ENCODE assay signal across 21 cellular contexts in genomic region chr14:106788534-106788933, GRCh38.
"Had no signal": no experiment of that assay in that cellular context is flagged by ENCODE, and none has a peak within 500 bp of the region (broad histone marks: within the 10 kb centered on the region; RNA-seq: fewer than 3 reads in every experiment).

No MANE protein-coding gene starts in this region.

- H3K4me1 Mint-ChIP-seq: mesothelial cell of epicardium, neural progenitor cell had no signal

- H3K9me3 Mint-ChIP-seq: dendritic cell treated with granulocyte-macrophage colony-stimulating factor and Interleukin-4, amounts not matched to agents 40 ng/mL and 50 ng/mL, for 4 days; immature natural killer cell; memory B cell; natural killer cell treated with Interleukin-12 subunit alpha and Interleukin-12 subunit beta and Interleukin-15 and Interleukin-18, amount 100 ng/mL, for 72 hours had no signal

- H3K27ac Mint-ChIP-seq: dendritic cell treated with granulocyte-macrophage colony-stimulating factor and Interleukin-4, amounts not matched to agents 40 ng/mL and 50 ng/mL, for 4 days; immature natural killer cell; memory B cell; mesothelial cell of epicardium; neural progenitor cell; progenitor cell of endocrine pancreas had no signal

- H2AFZ ChIP-seq: neural progenitor cell had no signal

- DNase-seq: esophagus squamous epithelium; foreskin fibroblast; immature natural killer cell; left lung; lower lobe of right lung; nucleus accumbens; pancreas; right cardiac atrium; small intestine; stimulated activated CD4-positive, alpha-beta T cell treated with anti-CD3 and anti-CD28 coated beads, Interleukin-2, amount 100 ng/mL, for 48 hours; stimulated activated naive CD4-positive, alpha-beta T cell treated with Interleukin-2 at 50 U/mL for 16 hours; trophoblast cell had no signal

- H3K4me3 Mint-ChIP-seq: dendritic cell treated with granulocyte-macrophage colony-stimulating factor and Interleukin-4, amounts not matched to agents 40 ng/mL and 50 ng/mL, for 4 days; immature natural killer cell; memory B cell; mesothelial cell of epicardium; natural killer cell treated with Interleukin-12 subunit alpha and Interleukin-12 subunit beta and Interleukin-15 and Interleukin-18, amount 100 ng/mL, for 72 hours; neural progenitor cell had no signal

- H3K4me1 ChIP-seq: esophagus squamous epithelium, gastroesophageal sphincter, left lung, lower lobe of right lung, neural progenitor cell, pancreas had no signal

- H3K27me3 ChIP-seq: neural progenitor cell, pancreas had no signal

- ATAC-seq: gastroesophageal sphincter; left lung; lower lobe of right lung; natural killer cell treated with Interleukin-12 subunit alpha and Interleukin-12 subunit beta and Interleukin-15 and Interleukin-18, amount 100 ng/mL, for 72 hours; pancreas; right cardiac atrium had no signal

- FAIRE-seq: keratinocyte, pancreas, urothelium cell line had no signal

- H3K4me2 ChIP-seq: neural progenitor cell had no signal

- H3K27me3 Mint-ChIP-seq: dendritic cell treated with granulocyte-macrophage colony-stimulating factor and Interleukin-4, amounts not matched to agents 40 ng/mL and 50 ng/mL, for 4 days; progenitor cell of endocrine pancreas had no signal

- H3K9ac ChIP-seq: neural progenitor cell had no signal

- H3K27ac ChIP-seq: esophagus squamous epithelium, gastroesophageal sphincter, left lung, lower lobe of right lung, neural progenitor cell, pancreas had no signal

- H3K9me3 ChIP-seq: esophagus squamous epithelium, gastroesophageal sphincter, left lung, lower lobe of right lung, pancreas had no signal

- H3K36me3 Mint-ChIP-seq: immature natural killer cell; memory B cell; natural killer cell treated with Interleukin-12 subunit alpha and Interleukin-12 subunit beta and Interleukin-15 and Interleukin-18, amount 100 ng/mL, for 72 hours; neural progenitor cell had no signal

- H3K4me3 ChIP-seq: esophagus squamous epithelium, gastroesophageal sphincter, left lung, lower lobe of right lung, neural progenitor cell, pancreas had no signal

- H3K36me3 ChIP-seq: esophagus squamous epithelium, gastroesophageal sphincter, left lung, lower lobe of right lung, neural progenitor cell, pancreas had no signal
